ENCODE assay signal across 8 cellular contexts in genomic region chr10:103757531-103758293, GRCh38.
DNase-seq lines count a peak whose midpoint lies in the region; ATAC-seq and TF ChIP-seq lines count a peak whose summit lies in the region.

No MANE protein-coding gene starts in this region.

- peaks cover 32% of the 10 kb centered on the region for H3K4me1 Mint-ChIP-seq in activated T-helper 17 cell treated with anti-CD3 and anti-CD28 coated beads, Interleukin-2, amount 50 U/mL, for 72 hours

- peak; percentile 70 for ATAC-seq in activated T-helper 17 cell treated with anti-CD3 and anti-CD28 coated beads, Interleukin-2, amount 50 U/mL, for 72 hours (replicated peaks)
- ATAC-seq in Right ventricle myocardium superior (ENCODE audit: poor library complexity): peak; percentile 47
- no peak for ATAC-seq in GM21447 (IDR thresholded peaks at IDR 0.05; ENCODE audit: unreplicated experiment)
- no peak for ATAC-seq in HG03045 (IDR thresholded peaks at IDR 0.05; ENCODE audit: unreplicated experiment)

- H3K4me1 ChIP-seq in spleen: peaks cover 26 to 67% (median 55%) of the 10 kb centered on the region in 6 donors

- TF ChIP-seq CTCF in spleen (IDR thresholded peaks at IDR 0.05 in 8 of 11, conservative IDR thresholded peaks at IDR 0.05 in 3 of 11): no peak

- no peaks in the 10 kb centered on the region for H3K36me3 ChIP-seq in spleen

- WGBS in spleen, 5 donors: 21 to 41% (median 27%) methylated on average over 10 to 18 of the region's 18 CpGs

- H3K27me3 ChIP-seq in spleen (replicated peaks in 1 of 7): no peaks in the 10 kb centered on the region

- H3K4me3 Mint-ChIP-seq in activated T-helper 17 cell treated with anti-CD3 and anti-CD28 coated beads, Interleukin-2, amount 50 U/mL, for 72 hours: peak overlapping the region; percentile 70

- peak overlapping the region; percentile 86 for H3K27ac Mint-ChIP-seq in activated T-helper 17 cell treated with anti-CD3 and anti-CD28 coated beads, Interleukin-2, amount 50 U/mL, for 72 hours

- no peak overlapping the region for H3K4me3 ChIP-seq in spleen

- H3K9me3 Mint-ChIP-seq in activated T-helper 17 cell treated with anti-CD3 and anti-CD28 coated beads, Interleukin-2, amount 50 U/mL, for 72 hours: no peaks in the 10 kb centered on the region

- DNase-seq in EL (peak; percentile 81), NCI-H226 (peak; percentile 38), Right ventricle myocardium superior (peak; percentile 75), spleen (peak; percentile 85), NCI-H1105 (lab: John Stamatoyannopoulos, UW) (no peak)

- peaks cover 0 to 3% (median 1%) of the 10 kb centered on the region in 8 donors for H3K9me3 ChIP-seq in spleen

- peak overlapping the region in 7 of 8 donors; percentile 8 to 75 (median 57) for H3K27ac ChIP-seq in spleen

- H3K36me3 Mint-ChIP-seq in activated T-helper 17 cell treated with anti-CD3 and anti-CD28 coated beads, Interleukin-2, amount 50 U/mL, for 72 hours (ENCODE audit: low read depth): peaks cover 10% of the 10 kb centered on the region

- no peaks in the 10 kb centered on the region for H3K27me3 Mint-ChIP-seq in activated T-helper 17 cell treated with anti-CD3 and anti-CD28 coated beads, Interleukin-2, amount 50 U/mL, for 72 hours

- no peak for TF ChIP-seq POLR2A in spleen (IDR thresholded peaks at IDR 0.05)

- intact Hi-C loops in Right ventricle myocardium superior (cut with DNase I): no loop called here
- intact Hi-C loops in spleen (cut with DNase I; ENCODE audit: low total_unique reads): no loop called here

Comparison
In these comparisons a context has a peak if more than half of its experiments do, and no peak if none do; other contexts are left out.
1. ATAC-seq: peak in activated T-helper 17 cell treated with anti-CD3 and anti-CD28 coated beads, Interleukin-2, amount 50 U/mL, for 72 hours (single experiment) and Right ventricle myocardium superior (single experiment); none in GM21447 (single experiment) and HG03045 (single experiment).